In the genomic region with DNA sequence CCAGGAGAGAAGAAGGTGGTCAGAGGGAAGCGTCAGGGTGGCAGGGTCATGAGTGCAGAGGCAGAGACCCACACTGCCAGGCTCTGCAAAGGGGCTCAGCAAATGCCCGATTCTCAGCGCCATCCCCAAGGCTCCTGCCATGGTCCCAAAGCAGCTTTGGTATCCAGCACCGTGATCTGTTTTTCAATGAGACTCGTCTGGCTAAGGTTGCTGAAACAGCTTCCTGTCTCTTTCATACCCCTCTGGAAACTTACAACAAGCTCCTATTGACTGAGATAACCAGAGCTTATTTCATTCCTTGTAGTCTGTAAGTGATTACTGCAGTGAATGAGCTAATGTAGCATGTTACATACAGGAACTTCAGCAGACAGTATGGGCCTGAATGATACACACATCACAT, we compare ENCODE assay signal across 25 cellular contexts.
A peak's percentile ranks its signal among the peaks of the same experiment; 100 is the strongest.
DNase-seq lines count a peak whose midpoint lies in the region; FAIRE-seq and TF ChIP-seq lines count a peak whose summit lies in the region.
"Had no signal": no experiment of that assay in that cellular context is flagged by ENCODE, and none has a peak within 500 bp of the region (broad histone marks: within the 10 kb centered on the region; RNA-seq: fewer than 3 reads in every experiment).

No MANE protein-coding gene starts in this region.

- H3K9me3 ChIP-seq in A673 (ENCODE audit: low read depth, low read length, poor library complexity, severe bottlenecking) (no peaks in the 10 kb centered on the region), neuronal stem cell (replicated peaks in 1 of 2; ENCODE audit: control insufficient read depth in 2 of 2, insufficient read depth in 1 of 2, low read depth in 1 of 2, low read length in 2 of 2) (peaks cover 2 to 9% of the 10 kb centered on the region in 2 donors)
- H3K9me3 ChIP-seq: Caco-2 had no signal

- H3K36me3 ChIP-seq in A673 (ENCODE audit: insufficient read depth, low read length, poor library complexity, severe bottlenecking) (no peaks in the 10 kb centered on the region), neuronal stem cell (replicated peaks in 1 of 2; ENCODE audit: control insufficient read depth in 2 of 2, insufficient read depth in 2 of 2, low read length in 2 of 2) (peaks cover 0 to 4% of the 10 kb centered on the region in 2 donors)
- H3K36me3 ChIP-seq: BLaER1 treated with 17β-estradiol and CSF1 and Interleukin-3, amounts not matched to agents 10 nM and 100 nM had no signal

- no peak overlapping the region for H3K9ac ChIP-seq in neuronal stem cell (ENCODE audit: low read depth, low read length, poor library complexity)
- H3K9ac ChIP-seq: BLaER1 treated with 17β-estradiol and CSF1 and Interleukin-3, amounts not matched to agents 10 nM and 100 nM had no signal

- BruUV-seq in A673 (replicated peaks; lab: Mats Ljungman, UMichigan), result no TSS peak

- CTCF ChIA-PET in A673 (lab: Charles Lee), result no interaction called here

- no peak overlapping the region for H2BK5ac ChIP-seq in neuronal stem cell (ENCODE audit: low read length)

- no peak overlapping the region for H2AFZ ChIP-seq in neuronal stem cell (ENCODE audit: low read length)
- H2AFZ ChIP-seq: PC-9 had no signal

- POLR2A ChIA-PET in A673 (lab: Charles Lee; ENCODE audit: low non-redundant PET), result no interaction called here

- no peak overlapping the region for H4K8ac ChIP-seq in neuronal stem cell (ENCODE audit: low read depth, low read length)

- H3K27ac ChIP-seq in caudate nucleus (ENCODE audit: low read depth, low read length) (peak overlapping the region; percentile 24), A673 (ENCODE audit: low read depth, low read length, poor library complexity, severe bottlenecking) (no peak overlapping the region), neuronal stem cell (replicated peaks; ENCODE audit: low read length) (no peak overlapping the region)
- H3K27ac ChIP-seq: BLaER1 treated with 17β-estradiol and CSF1 and Interleukin-3, amounts not matched to agents 10 nM and 100 nM; PC-9 had no signal

- DNase-seq in caudate nucleus (lab: John Stamatoyannopoulos, UW), result peak in 20 of 61 donors; percentile 6 to 59 (median 26)
- peak; percentile 65 for DNase-seq in medulla oblongata (ENCODE audit: extremely low spot score)
- peak; percentile 67 for DNase-seq in pons (ENCODE audit: low spot score)
- DNase-seq in HTR-8/SVneo (ENCODE audit: insufficient read length, low spot score), result no peak
- DNase-seq in A673 (ENCODE audit: low spot score), result no peak
- no peak for DNase-seq in GM12892 (ENCODE audit: insufficient read length)
- DNase-seq in neuronal stem cell (ENCODE audit: low spot score), result no peak
- DNase-seq: ACHN; Caco-2; CD4-positive, alpha-beta memory T cell; DND-41; Karpas-422; MV-4-11; NCI-H1105 treated with DMSO at 0.1 percent for 48 hours; NCI-H2029 treated with DMSO at 0.1 percent for 48 hours; NCI-H226; NCI-H510A treated with DMSO at 0.1 percent for 48 hours; NCI-H748 treated with DMSO at 0.1 percent for 48 hours; PC-9; RPMI8226; SHP77 had no signal

- no peak overlapping the region for H3K4ac ChIP-seq in neuronal stem cell (ENCODE audit: low read length)

- no peaks in the 10 kb centered on the region for H3K79me1 ChIP-seq in neuronal stem cell (ENCODE audit: low read depth, low read length)

- no CpG with 5 or more reads among the region's 5 CpGs for WGBS in neuronal stem cell (ENCODE audit: extremely low coverage in 2 of 2, insufficient read length in 2 of 2, insufficient replicate concordance in 1 of 2), 2 donors

- FAIRE-seq in HTR-8/SVneo (lab: Jason Lieb, UNC) (no peak), GM12892 (lab: Jason Lieb, UNC) (no peak)
- FAIRE-seq: GM12891, GM19239, H54 had no signal

- intact Hi-C loops in A673 (cut with micrococcal nuclease; ENCODE audit: unreplicated experiment), result no loop called here

- no peak overlapping the region for H2AK5ac ChIP-seq in neuronal stem cell (ENCODE audit: low read depth, low read length)

- no peak overlapping the region for H3K4me3 ChIP-seq in A673 (ENCODE audit: low read depth, low read length, poor library complexity, severe bottlenecking)
- peak overlapping the region in 1 of 2 donors; percentile 32 for H3K4me3 ChIP-seq in neuronal stem cell (ENCODE audit: low read length in 2 of 2)
- H3K4me3 ChIP-seq: BLaER1 treated with 17β-estradiol and CSF1 and Interleukin-3, amounts not matched to agents 10 nM and 100 nM; PC-9 had no signal

- no peak overlapping the region for H2BK15ac ChIP-seq in neuronal stem cell (ENCODE audit: low read length)

- H2BK12ac ChIP-seq in neuronal stem cell (ENCODE audit: low read length), result no peak overlapping the region

- no peak overlapping the region for H3K14ac ChIP-seq in neuronal stem cell (ENCODE audit: low read length)

- H3K4me1 ChIP-seq in A673 (ENCODE audit: insufficient read depth, low read length, poor library complexity, severe bottlenecking) (no peaks in the 10 kb centered on the region), neuronal stem cell (ENCODE audit: control insufficient read depth in 2 of 2, insufficient read depth in 1 of 2, low read depth in 1 of 2, low read length in 2 of 2) (peaks cover 10 to 27% of the 10 kb centered on the region in 2 donors)

- no peak overlapping the region for H3K23ac ChIP-seq in neuronal stem cell (ENCODE audit: low read depth, low read length, poor library complexity)

- no peak overlapping the region for H4K91ac ChIP-seq in neuronal stem cell (ENCODE audit: low read depth, low read length, poor library complexity)

- H3K18ac ChIP-seq in neuronal stem cell (ENCODE audit: low read length), result no peak overlapping the region

- no peak for TF ChIP-seq CTCF in A673 (conservative IDR thresholded peaks at IDR 0.05; ENCODE audit: low read depth, low read length)

- H2BK120ac ChIP-seq in neuronal stem cell (ENCODE audit: low read depth, low read length), result no peak overlapping the region

- H3K27me3 ChIP-seq in A673 (replicated peaks; ENCODE audit: insufficient read depth, low read depth, low read length, poor library complexity) (no peaks in the 10 kb centered on the region), neuronal stem cell (ENCODE audit: control insufficient read depth in 3 of 3, insufficient read depth in 3 of 3, low read depth in 1 of 3, low read length in 3 of 3) (no peaks in the 10 kb centered on the region)
- H3K27me3 ChIP-seq: BLaER1 treated with 17β-estradiol and CSF1 and Interleukin-3, amounts not matched to agents 10 nM and 100 nM had no signal

- no peak for TF ChIP-seq POLR2A in GM12892 (IDR thresholded peaks at IDR 0.05; ENCODE audit: low read depth, low read length)

- no peak overlapping the region for H3K4me2 ChIP-seq in neuronal stem cell (ENCODE audit: insufficient read depth, low read length, poor library complexity, severe bottlenecking)
- H3K4me2 ChIP-seq: BLaER1 treated with 17β-estradiol and CSF1 and Interleukin-3, amounts not matched to agents 10 nM and 100 nM; PC-9 had no signal

Comparison
In these comparisons a context has a peak if more than half of its experiments do, and no peak if none do; other contexts are left out.
1. DNase-seq: peak in medulla oblongata (single experiment) and pons (single experiment); none in HTR-8/SVneo (single experiment), A673 (single experiment), GM12892 (single experiment) and neuronal stem cell (single experiment).